In the genomic region with DNA sequence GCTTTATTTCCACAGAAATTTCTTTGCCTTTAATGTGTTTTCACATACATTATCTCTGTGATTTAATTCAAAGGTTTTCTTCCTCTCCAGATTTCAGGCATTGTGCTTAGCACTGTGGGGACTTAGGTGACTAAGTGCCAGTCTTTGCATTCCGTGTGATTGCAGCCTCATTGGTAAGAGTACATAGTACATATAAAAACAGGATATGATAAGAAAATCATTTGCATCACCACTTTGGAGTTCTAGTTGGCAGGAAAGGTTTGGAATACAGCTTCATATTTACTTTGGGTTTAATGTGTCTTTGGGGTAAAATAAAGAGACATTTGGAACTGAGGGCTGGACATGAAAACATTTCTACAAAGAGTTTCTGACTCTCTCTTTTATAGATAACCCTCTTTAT, we compare ENCODE assay signal across 23 cellular contexts. TPM values are rescaled to one million over a fixed set of nuclear protein-coding genes. Genes with fewer than 3 reads are reported as not detected.
A peak's percentile ranks its signal among the peaks of the same experiment; 100 is the strongest.
DNase-seq lines count a peak whose midpoint lies in the region; TF ChIP-seq lines count a peak whose summit lies in the region.
"Had no signal": no experiment of that assay in that cellular context is flagged by ENCODE, and none has a peak within 500 bp of the region (broad histone marks: within the 10 kb centered on the region; RNA-seq: fewer than 3 reads in every experiment).

No MANE protein-coding gene starts in this region.

- no peak overlapping the region for H2AFZ ChIP-seq in ACC112 (ENCODE audit: low read length, unreplicated experiment)

- peaks cover 13% of the 10 kb centered on the region for H3K4me1 ChIP-seq in ACC112 (ENCODE audit: control insufficient read depth, insufficient read depth, low read length, unreplicated experiment)
- H3K4me1 ChIP-seq: heart right ventricle had no signal

- no peaks in the 10 kb centered on the region for H3K36me3 ChIP-seq in ACC112 (ENCODE audit: insufficient read depth, low read length)
- H3K36me3 ChIP-seq: BLaER1 treated with 17β-estradiol and CSF1 and Interleukin-3, amounts not matched to agents 10 nM and 100 nM; heart right ventricle; suprapubic skin had no signal

- TF ChIP-seq CTCF in cardiac fibroblast (IDR thresholded peaks at IDR 0.05; ENCODE audit: low read depth, low read length) = no peak

- no peaks in the 10 kb centered on the region for H3K27me3 ChIP-seq in ACC112 (ENCODE audit: insufficient read depth, low read length)
- H3K27me3 ChIP-seq: BLaER1 treated with 17β-estradiol and CSF1 and Interleukin-3, amounts not matched to agents 10 nM and 100 nM; suprapubic skin had no signal

- no peaks in the 10 kb centered on the region for H3K79me2 ChIP-seq in ACC112 (ENCODE audit: control insufficient read depth, insufficient read depth, low read length, unreplicated experiment)

- DNase-seq in HT1080 (ENCODE audit: low read depth) (peak; percentile 36), cardiac fibroblast (ENCODE audit: low read depth in 2 of 2) (peak; percentile 47 to 70), glomerular endothelial cell (ENCODE audit: extremely low read depth, low read depth, low spot score) (peak; percentile 37), DMS53 treated with DMSO at 0.1 percent for 48 hours (lab: John Stamatoyannopoulos, UW; ENCODE audit: unreplicated experiment) (no peak), NCI-H2081 treated with DMSO at 0.1 percent for 48 hours (lab: John Stamatoyannopoulos, UW) (no peak), superior temporal gyrus (ENCODE audit: extremely low spot score) (no peak)
- DNase-seq in activated CD8-positive, alpha-beta memory T cell treated with anti-CD3 and anti-CD28 coated beads for 24 hours = no peak
- DNase-seq: activated CD4-positive, alpha-beta T cell treated with anti-CD3 and anti-CD28 coated beads for 36 hours; activated naive CD4-positive, alpha-beta T cell treated with anti-CD3 and anti-CD28 coated beads for 36 hours; activated T-cell treated with anti-CD3 and anti-CD28 coated beads, Interleukin-2, amount 50 U/mL, for 72 hours; amniotic stem cell; Caco-2; cortex of kidney; DND-41; heart right ventricle; naive thymus-derived CD4-positive, alpha-beta T cell; NCI-H1417; NCI-H2107; NCI-H510A treated with DMSO at 0.1 percent for 48 hours; occipital lobe had no signal

- H3K4me3 ChIP-seq in ACC112 (ENCODE audit: low read depth, low read length) (no peak overlapping the region), cardiac fibroblast (replicated peaks in 1 of 2; ENCODE audit: low read depth in 2 of 2, low read length in 2 of 2) (no peak overlapping the region)
- H3K4me3 ChIP-seq: BLaER1 treated with 17β-estradiol and CSF1 and Interleukin-3, amounts not matched to agents 10 nM and 100 nM; heart right ventricle; suprapubic skin had no signal

- H3K27ac ChIP-seq in ACC112 (ENCODE audit: low read depth, low read length) = peak overlapping the region; percentile 33
- H3K27ac ChIP-seq: BLaER1 treated with 17β-estradiol and CSF1 and Interleukin-3, amounts not matched to agents 10 nM and 100 nM; heart right ventricle; suprapubic skin had no signal

RNA-seq across cellular contexts. Expression of gene C12orf75, which starts 37.8 kb away (rescaled TPM):
- 128 and 132 TPM in 2 replicates for total RNA-seq in HT1080 (2014; rRNA removed; shearing (Covaris generic))
- 185 and 187 TPM in 2 replicates for polyA plus RNA-seq in HT1080 (2015; cell fraction: cytosol; rRNA removed)
- polyA plus RNA-seq in HT1080 (2015; cell fraction: nucleus; rRNA removed) = 32.9 and 39.5 TPM in 2 replicates
- 77.4 and 81.8 TPM in 2 replicates for total RNA-seq in glomerular endothelial cell

RNA-seq across cellular contexts. Expression of gene APPL2, which starts 56.7 kb away (rescaled TPM):
- 17.5 and 27.0 TPM in 2 replicates for total RNA-seq in HT1080 (2014; rRNA removed; shearing (Covaris generic))
- polyA plus RNA-seq in HT1080 (2015; cell fraction: cytosol; rRNA removed) = 32.0 and 38.8 TPM in 2 replicates
- 66.4 and 74.0 TPM in 2 replicates for polyA plus RNA-seq in HT1080 (2015; cell fraction: nucleus; rRNA removed)
- 24.3 and 33.2 TPM in 2 replicates for total RNA-seq in glomerular endothelial cell

Comparison
In these comparisons a context has a peak if more than half of its experiments do, and no peak if none do; other contexts are left out.
1. DNase-seq: peak in HT1080 (single experiment), cardiac fibroblast (2 of 2) and glomerular endothelial cell (single experiment); none in DMS53 treated with DMSO at 0.1 percent for 48 hours (single experiment), NCI-H2081 treated with DMSO at 0.1 percent for 48 hours (single experiment), activated CD8-positive, alpha-beta memory T cell treated with anti-CD3 and anti-CD28 coated beads for 24 hours (single experiment) and superior temporal gyrus (single experiment).